In genomic region chr1:227994632-227995300, GRCh38 we compare ENCODE assay signal across 22 cellular contexts. TPM values are rescaled to one million over a fixed set of nuclear protein-coding genes. Genes with fewer than 3 reads are reported as not detected.
"Had no signal": no experiment of that assay in that cellular context is flagged by ENCODE, and none has a peak within 500 bp of the region (broad histone marks: within the 10 kb centered on the region; RNA-seq: fewer than 3 reads in every experiment).

No MANE protein-coding gene starts in this region.

- ATAC-seq: activated naive CD8-positive, alpha-beta T cell treated with anti-CD3 and anti-CD28 coated beads, Interleukin-2, amount 50 U/mL, for 24 hours; gastroesophageal sphincter; heart right ventricle; natural killer cell; stimulated activated naive CD8-positive, alpha-beta T cell treated with anti-CD3 and anti-CD28 coated beads, Interleukin-15, amount 100 ng/mL, for 72 hours had no signal

- H3K9me3 ChIP-seq: colonic mucosa, neutrophil had no signal

- H3K27me3 ChIP-seq: brain microvascular endothelial cell, colonic mucosa, suprapubic skin had no signal

- H3K27ac ChIP-seq: brain microvascular endothelial cell, colonic mucosa, gastroesophageal sphincter, heart right ventricle, neutrophil, SK-N-MC, suprapubic skin, transverse colon had no signal

- H3K4me1 ChIP-seq: colonic mucosa, gastroesophageal sphincter, heart right ventricle, suprapubic skin, transverse colon had no signal

- DNase-seq: activated naive CD4-positive, alpha-beta T cell treated with Interleukin-2 at 50 U/mL for 16 hours; activated naive CD8-positive, alpha-beta T cell treated with anti-CD3 and anti-CD28 coated beads, Interleukin-2, amount 50 U/mL, for 24 hours; brain microvascular endothelial cell; colonic mucosa; erythroblast; heart right ventricle; immature natural killer cell; mesendoderm; retina; SHP77; stimulated activated naive CD8-positive, alpha-beta T cell treated with anti-CD3 and anti-CD28 coated beads, Interleukin-15, amount 100 ng/mL, for 72 hours; transverse colon had no signal

- H3K4me3 ChIP-seq: colonic mucosa, gastroesophageal sphincter, heart right ventricle, SK-N-MC, suprapubic skin, transverse colon had no signal

- H3K36me3 Mint-ChIP-seq: natural killer cell had no signal

- H3K4me1 Mint-ChIP-seq: activated naive CD8-positive, alpha-beta T cell treated with anti-CD3 and anti-CD28 coated beads, Interleukin-2, amount 50 U/mL, for 24 hours; central memory CD8-positive, alpha-beta T cell; immature natural killer cell; natural killer cell; stimulated activated naive CD8-positive, alpha-beta T cell treated with anti-CD3 and anti-CD28 coated beads, Interleukin-15, amount 100 ng/mL, for 72 hours had no signal

- H3K36me3 ChIP-seq: brain microvascular endothelial cell, colonic mucosa, gastroesophageal sphincter, heart right ventricle, neutrophil, suprapubic skin, transverse colon had no signal

- H3K4me3 Mint-ChIP-seq: activated naive CD8-positive, alpha-beta T cell treated with anti-CD3 and anti-CD28 coated beads, Interleukin-2, amount 50 U/mL, for 24 hours; activated T-helper 1 cell treated with anti-CD3 and anti-CD28 coated beads, Interleukin-12 subunit alpha, Interleukin-12 subunit beta, Interleukin-2, Interleukin-4 antibody, amounts not matched to agents 30 ng/mL and 10 ng/mL and 1 ng/mL, durations not matched to agents 14 hours and 24 hours and 36 hours; central memory CD8-positive, alpha-beta T cell; immature natural killer cell; natural killer cell; stimulated activated naive CD8-positive, alpha-beta T cell treated with anti-CD3 and anti-CD28 coated beads, Interleukin-15, amount 100 ng/mL, for 72 hours; T-helper 2 cell treated with Interferon-gamma antibody and Interleukin-4, amounts not matched to agents 5 μg/mL and 100 μg/mL, for 36 hours had no signal

- H3K27ac Mint-ChIP-seq: activated naive CD8-positive, alpha-beta T cell treated with anti-CD3 and anti-CD28 coated beads, Interleukin-2, amount 50 U/mL, for 24 hours; activated T-helper 1 cell treated with anti-CD3 and anti-CD28 coated beads, Interleukin-12 subunit alpha, Interleukin-12 subunit beta, Interleukin-2, Interleukin-4 antibody, amounts not matched to agents 30 ng/mL and 10 ng/mL and 1 ng/mL, durations not matched to agents 14 hours and 24 hours and 36 hours; immature natural killer cell; natural killer cell; T-helper 2 cell treated with Interferon-gamma antibody and Interleukin-4, amounts not matched to agents 5 μg/mL and 100 μg/mL, for 36 hours had no signal

RNA-seq across cellular contexts. Expression of gene WNT3A, which starts 12.0 kb away (rescaled TPM):
- total RNA-seq: activated T-helper 1 cell treated with anti-CD3 and anti-CD28 coated beads, Interleukin-12 subunit alpha, Interleukin-12 subunit beta, Interleukin-2, Interleukin-4 antibody, amounts not matched to agents 30 ng/mL and 10 ng/mL and 1 ng/mL, durations not matched to agents 14 hours and 24 hours and 36 hours; aorta; colonic mucosa; gastroesophageal sphincter; heart right ventricle; natural killer cell; skeletal muscle tissue; transverse colon had no signal
- polyA plus RNA-seq: aorta, heart right ventricle, immature natural killer cell had no signal

RNA-seq across cellular contexts. Expression of gene WNT9A, which starts 47.0 kb away (rescaled TPM):
- total RNA-seq: activated T-helper 1 cell treated with anti-CD3 and anti-CD28 coated beads, Interleukin-12 subunit alpha, Interleukin-12 subunit beta, Interleukin-2, Interleukin-4 antibody, amounts not matched to agents 30 ng/mL and 10 ng/mL and 1 ng/mL, durations not matched to agents 14 hours and 24 hours and 36 hours; natural killer cell had no signal
- polyA plus RNA-seq: immature natural killer cell had no signal
